3 cellular contexts compared by ENCODE assay signal in the genomic region with DNA sequence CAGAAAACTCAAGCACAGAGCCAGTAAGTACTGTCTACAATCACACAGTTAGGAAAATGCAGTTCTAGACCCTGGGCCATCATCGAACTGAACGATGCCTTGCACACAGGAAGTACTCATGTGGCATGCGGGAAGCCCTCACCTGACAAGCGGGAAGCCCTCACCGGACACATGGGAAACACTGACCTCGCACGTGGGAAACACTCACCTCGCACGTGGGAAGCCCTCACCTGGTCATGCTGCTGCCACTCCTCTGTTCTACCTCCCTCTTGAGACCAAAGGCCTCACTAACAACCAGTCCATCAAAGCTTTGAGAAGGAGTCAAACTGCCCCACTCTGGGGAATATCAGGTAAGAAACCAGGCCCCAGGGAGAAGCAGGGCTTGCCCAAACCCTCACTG.
TF ChIP-seq lines count a peak whose summit lies in the region.

No MANE protein-coding gene starts in this region.

TF ChIP-seq in HepG2, 621 proteins besides CTCF, POLR2A, EP300 and RAD21:
- TF ChIP-seq ZNF709 (CRISPR knock-in tag; IDR thresholded peaks at IDR 0.05) = no peak
- TF ChIP-seq FOXA1 (IDR thresholded peaks at IDR 0.05) = no peak
- no peak for TF ChIP-seq FOXA1 (CRISPR knock-in tag; IDR thresholded peaks at IDR 0.05)
- no peak for TF ChIP-seq KDM1A (CRISPR knock-in tag; IDR thresholded peaks at IDR 0.05)
- no peak for TF ChIP-seq NR1H2 (CRISPR knock-in tag; IDR thresholded peaks at IDR 0.05; ENCODE audit: borderline replicate concordance, low read depth)
- TF ChIP-seq NFYC (CRISPR knock-in tag; IDR thresholded peaks at IDR 0.05) = no peak
- TF ChIP-seq NFIB (CRISPR knock-in tag; IDR thresholded peaks at IDR 0.05; ENCODE audit: borderline replicate concordance) = 0 out of 2 replicates have a peak, but pooled peaks have one; percentile 38
- TF ChIP-seq, protein P1, sequence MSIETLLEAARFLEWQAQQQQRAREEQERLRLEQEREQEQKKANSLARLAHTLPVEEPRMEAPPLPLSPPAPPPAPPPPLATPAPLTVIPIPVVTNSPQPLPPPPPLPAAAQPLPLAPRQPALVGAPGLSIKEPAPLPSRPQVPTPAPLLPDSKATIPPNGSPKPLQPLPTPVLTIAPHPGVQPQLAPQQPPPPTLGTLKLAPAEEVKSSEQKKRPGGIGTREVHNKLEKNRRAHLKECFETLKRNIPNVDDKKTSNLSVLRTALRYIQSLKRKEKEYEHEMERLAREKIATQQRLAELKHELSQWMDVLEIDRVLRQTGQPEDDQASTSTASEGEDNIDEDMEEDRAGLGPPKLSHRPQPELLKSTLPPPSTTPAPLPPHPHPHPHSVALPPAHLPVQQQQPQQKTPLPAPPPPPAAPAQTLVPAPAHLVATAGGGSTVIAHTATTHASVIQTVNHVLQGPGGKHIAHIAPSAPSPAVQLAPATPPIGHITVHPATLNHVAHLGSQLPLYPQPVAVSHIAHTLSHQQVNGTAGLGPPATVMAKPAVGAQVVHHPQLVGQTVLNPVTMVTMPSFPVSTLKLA (IDR thresholded peaks at IDR 0.05) = peak; percentile 99
- no peak for TF ChIP-seq STAT5B (CRISPR knock-in tag; IDR thresholded peaks at IDR 0.05)
- TF ChIP-seq ZNF83 (CRISPR knock-in tag; IDR thresholded peaks at IDR 0.05; ENCODE audit: borderline replicate concordance) = no peak
- no peak for TF ChIP-seq RXRB (CRISPR knock-in tag; IDR thresholded peaks at IDR 0.05; ENCODE audit: borderline replicate concordance)
- TF ChIP-seq ZNF282 (IDR thresholded peaks at IDR 0.05; ENCODE audit: partially characterized antibody) = no peak
- TF ChIP-seq RBFOX2 (IDR thresholded peaks at IDR 0.05; ENCODE audit: low read depth, low read length) = no peak
- no peak for TF ChIP-seq PAWR (CRISPR knock-in tag; IDR thresholded peaks at IDR 0.05; ENCODE audit: borderline replicate concordance)
- TF ChIP-seq, protein P2, sequence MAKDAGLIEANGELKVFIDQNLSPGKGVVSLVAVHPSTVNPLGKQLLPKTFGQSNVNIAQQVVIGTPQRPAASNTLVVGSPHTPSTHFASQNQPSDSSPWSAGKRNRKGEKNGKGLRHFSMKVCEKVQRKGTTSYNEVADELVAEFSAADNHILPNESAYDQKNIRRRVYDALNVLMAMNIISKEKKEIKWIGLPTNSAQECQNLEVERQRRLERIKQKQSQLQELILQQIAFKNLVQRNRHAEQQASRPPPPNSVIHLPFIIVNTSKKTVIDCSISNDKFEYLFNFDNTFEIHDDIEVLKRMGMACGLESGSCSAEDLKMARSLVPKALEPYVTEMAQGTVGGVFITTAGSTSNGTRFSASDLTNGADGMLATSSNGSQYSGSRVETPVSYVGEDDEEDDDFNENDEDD (CRISPR knock-in tag; IDR thresholded peaks at IDR 0.05; ENCODE audit: borderline replicate concordance) = no peak
- no peak for TF ChIP-seq THYN1 (CRISPR knock-in tag; IDR thresholded peaks at IDR 0.05; ENCODE audit: borderline replicate concordance, low read depth)
- TF ChIP-seq ZNF205 (CRISPR knock-in tag; IDR thresholded peaks at IDR 0.05) = no peak

TF ChIP-seq in H1, 55 proteins besides CTCF, POLR2A, EP300 and RAD21:
- TF ChIP-seq TBP (IDR thresholded peaks at IDR 0.05; ENCODE audit: low read depth, low read length) = no peak
- TF ChIP-seq, protein P3, sequence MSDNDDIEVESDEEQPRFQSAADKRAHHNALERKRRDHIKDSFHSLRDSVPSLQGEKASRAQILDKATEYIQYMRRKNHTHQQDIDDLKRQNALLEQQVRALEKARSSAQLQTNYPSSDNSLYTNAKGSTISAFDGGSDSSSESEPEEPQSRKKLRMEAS (IDR thresholded peaks at IDR 0.05) = peak; percentile 40

TF ChIP-seq in GM23338, 12 proteins besides CTCF, POLR2A, EP300 and RAD21:
- TF ChIP-seq EZH2 (IDR thresholded peaks at IDR 0.05; ENCODE audit: low read depth, unreplicated experiment) (no peak), ZNF114 (CRISPR knock-in tag; IDR thresholded peaks at IDR 0.05) (no peak)
- TF ChIP-seq, protein P4, sequence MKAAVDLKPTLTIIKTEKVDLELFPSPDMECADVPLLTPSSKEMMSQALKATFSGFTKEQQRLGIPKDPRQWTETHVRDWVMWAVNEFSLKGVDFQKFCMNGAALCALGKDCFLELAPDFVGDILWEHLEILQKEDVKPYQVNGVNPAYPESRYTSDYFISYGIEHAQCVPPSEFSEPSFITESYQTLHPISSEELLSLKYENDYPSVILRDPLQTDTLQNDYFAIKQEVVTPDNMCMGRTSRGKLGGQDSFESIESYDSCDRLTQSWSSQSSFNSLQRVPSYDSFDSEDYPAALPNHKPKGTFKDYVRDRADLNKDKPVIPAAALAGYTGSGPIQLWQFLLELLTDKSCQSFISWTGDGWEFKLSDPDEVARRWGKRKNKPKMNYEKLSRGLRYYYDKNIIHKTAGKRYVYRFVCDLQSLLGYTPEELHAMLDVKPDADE (IDR thresholded peaks at IDR 0.05) = no peak
- TF ChIP-seq, protein P5, sequence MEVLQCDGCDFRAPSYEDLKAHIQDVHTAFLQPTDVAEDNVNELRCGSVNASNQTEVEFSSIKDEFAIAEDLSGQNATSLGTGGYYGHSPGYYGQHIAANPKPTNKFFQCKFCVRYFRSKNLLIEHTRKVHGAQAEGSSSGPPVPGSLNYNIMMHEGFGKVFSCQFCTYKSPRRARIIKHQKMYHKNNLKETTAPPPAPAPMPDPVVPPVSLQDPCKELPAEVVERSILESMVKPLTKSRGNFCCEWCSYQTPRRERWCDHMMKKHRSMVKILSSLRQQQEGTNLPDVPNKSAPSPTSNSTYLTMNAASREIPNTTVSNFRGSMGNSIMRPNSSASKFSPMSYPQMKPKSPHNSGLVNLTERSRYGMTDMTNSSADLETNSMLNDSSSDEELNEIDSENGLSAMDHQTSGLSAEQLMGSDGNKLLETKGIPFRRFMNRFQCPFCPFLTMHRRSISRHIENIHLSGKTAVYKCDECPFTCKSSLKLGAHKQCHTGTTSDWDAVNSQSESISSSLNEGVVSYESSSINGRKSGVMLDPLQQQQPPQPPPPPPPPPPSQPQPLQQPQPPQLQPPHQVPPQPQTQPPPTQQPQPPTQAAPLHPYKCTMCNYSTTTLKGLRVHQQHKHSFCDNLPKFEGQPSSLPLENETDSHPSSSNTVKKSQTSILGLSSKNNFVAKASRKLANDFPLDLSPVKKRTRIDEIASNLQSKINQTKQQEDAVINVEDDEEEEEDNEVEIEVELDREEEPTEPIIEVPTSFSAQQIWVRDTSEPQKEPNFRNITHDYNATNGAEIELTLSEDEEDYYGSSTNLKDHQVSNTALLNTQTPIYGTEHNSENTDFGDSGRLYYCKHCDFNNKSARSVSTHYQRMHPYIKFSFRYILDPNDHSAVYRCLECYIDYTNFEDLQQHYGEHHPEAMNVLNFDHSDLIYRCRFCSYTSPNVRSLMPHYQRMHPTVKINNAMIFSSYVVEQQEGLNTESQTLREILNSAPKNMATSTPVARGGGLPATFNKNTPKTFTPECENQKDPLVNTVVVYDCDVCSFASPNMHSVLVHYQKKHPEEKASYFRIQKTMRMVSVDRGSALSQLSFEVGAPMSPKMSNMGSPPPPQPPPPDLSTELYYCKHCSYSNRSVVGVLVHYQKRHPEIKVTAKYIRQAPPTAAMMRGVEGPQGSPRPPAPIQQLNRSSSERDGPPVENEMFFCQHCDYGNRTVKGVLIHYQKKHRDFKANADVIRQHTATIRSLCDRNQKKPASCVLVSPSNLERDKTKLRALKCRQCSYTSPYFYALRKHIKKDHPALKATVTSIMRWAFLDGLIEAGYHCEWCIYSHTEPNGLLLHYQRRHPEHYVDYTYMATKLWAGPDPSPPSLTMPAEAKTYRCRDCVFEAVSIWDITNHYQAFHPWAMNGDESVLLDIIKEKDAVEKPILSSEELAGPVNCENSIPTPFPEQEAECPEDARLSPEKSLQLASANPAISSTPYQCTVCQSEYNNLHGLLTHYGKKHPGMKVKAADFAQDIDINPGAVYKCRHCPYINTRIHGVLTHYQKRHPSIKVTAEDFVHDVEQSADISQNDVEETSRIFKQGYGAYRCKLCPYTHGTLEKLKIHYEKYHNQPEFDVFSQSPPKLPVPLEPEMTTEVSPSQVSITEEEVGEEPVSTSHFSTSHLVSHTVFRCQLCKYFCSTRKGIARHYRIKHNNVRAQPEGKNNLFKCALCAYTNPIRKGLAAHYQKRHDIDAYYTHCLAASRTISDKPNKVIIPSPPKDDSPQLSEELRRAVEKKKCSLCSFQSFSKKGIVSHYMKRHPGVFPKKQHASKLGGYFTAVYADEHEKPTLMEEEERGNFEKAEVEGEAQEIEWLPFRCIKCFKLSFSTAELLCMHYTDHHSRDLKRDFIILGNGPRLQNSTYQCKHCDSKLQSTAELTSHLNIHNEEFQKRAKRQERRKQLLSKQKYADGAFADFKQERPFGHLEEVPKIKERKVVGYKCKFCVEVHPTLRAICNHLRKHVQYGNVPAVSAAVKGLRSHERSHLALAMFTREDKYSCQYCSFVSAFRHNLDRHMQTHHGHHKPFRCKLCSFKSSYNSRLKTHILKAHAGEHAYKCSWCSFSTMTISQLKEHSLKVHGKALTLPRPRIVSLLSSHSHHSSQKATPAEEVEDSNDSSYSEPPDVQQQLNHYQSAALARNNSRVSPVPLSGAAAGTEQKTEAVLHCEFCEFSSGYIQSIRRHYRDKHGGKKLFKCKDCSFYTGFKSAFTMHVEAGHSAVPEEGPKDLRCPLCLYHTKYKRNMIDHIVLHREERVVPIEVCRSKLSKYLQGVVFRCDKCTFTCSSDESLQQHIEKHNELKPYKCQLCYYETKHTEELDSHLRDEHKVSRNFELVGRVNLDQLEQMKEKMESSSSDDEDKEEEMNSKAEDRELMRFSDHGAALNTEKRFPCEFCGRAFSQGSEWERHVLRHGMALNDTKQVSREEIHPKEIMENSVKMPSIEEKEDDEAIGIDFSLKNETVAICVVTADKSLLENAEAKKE (CRISPR knock-in tag; IDR thresholded peaks at IDR 0.05) = no peak
